Comparison of ENCODE assay signal across 16 cellular contexts in genomic region chr12:91998316-91998715, GRCh38.
A peak's percentile ranks its signal among the peaks of the same experiment; 100 is the strongest.
DNase-seq lines count a peak whose midpoint lies in the region; ATAC-seq, FAIRE-seq and TF ChIP-seq lines count a peak whose summit lies in the region.
"Had no signal": no experiment of that assay in that cellular context is flagged by ENCODE, and none has a peak within 500 bp of the region (broad histone marks: within the 10 kb centered on the region; RNA-seq: fewer than 3 reads in every experiment).

No MANE protein-coding gene starts in this region.

- H3K4me1 Mint-ChIP-seq in activated CD8-positive, alpha-beta T cell treated with anti-CD3 and anti-CD28 coated beads for 36 hours (ENCODE audit: low read depth): peaks cover 41% of the 10 kb centered on the region
- peaks cover 19% of the 10 kb centered on the region for H3K4me1 Mint-ChIP-seq in activated CD8-positive, alpha-beta T cell treated with anti-CD3 and anti-CD28 coated beads, Interleukin-2, amount 10 ng/mL, durations not matched to agents 7 days and 5 days (ENCODE audit: low read depth)
- peaks cover 14% of the 10 kb centered on the region for H3K4me1 Mint-ChIP-seq in activated T-helper 17 cell treated with anti-CD3 and anti-CD28 coated beads, Interleukin-2, amount 50 U/mL, for 72 hours

- intact Hi-C loops in activated CD8-positive, alpha-beta T cell treated with anti-CD3 and anti-CD28 coated beads for 36 hours (cut with micrococcal nuclease): no loop called here

- no peak overlapping the region for H3K4me3 Mint-ChIP-seq in activated CD8-positive, alpha-beta T cell treated with anti-CD3 and anti-CD28 coated beads for 36 hours
- H3K4me3 Mint-ChIP-seq in activated CD8-positive, alpha-beta T cell treated with anti-CD3 and anti-CD28 coated beads, Interleukin-2, amount 10 ng/mL, durations not matched to agents 7 days and 5 days: no peak overlapping the region
- H3K4me3 Mint-ChIP-seq in activated T-helper 17 cell treated with anti-CD3 and anti-CD28 coated beads, Interleukin-2, amount 50 U/mL, for 72 hours: peak overlapping the region; percentile 6

- FAIRE-seq in D721Med (lab: Jason Lieb, UNC) (peak; percentile 16), islet of Langerhans (lab: Jason Lieb, UNC) (peak; percentile 65)
- FAIRE-seq: GM12891, H54 had no signal

- peaks cover 26% of the 10 kb centered on the region for H3K9me3 Mint-ChIP-seq in activated CD8-positive, alpha-beta T cell treated with anti-CD3 and anti-CD28 coated beads for 36 hours
- H3K9me3 Mint-ChIP-seq in activated CD8-positive, alpha-beta T cell treated with anti-CD3 and anti-CD28 coated beads, Interleukin-2, amount 10 ng/mL, durations not matched to agents 7 days and 5 days (ENCODE audit: insufficient read depth): peaks cover 28% of the 10 kb centered on the region
- peaks cover 9% of the 10 kb centered on the region for H3K9me3 Mint-ChIP-seq in activated T-helper 17 cell treated with anti-CD3 and anti-CD28 coated beads, Interleukin-2, amount 50 U/mL, for 72 hours

- no peak for DNase-seq in activated CD8-positive, alpha-beta T cell treated with anti-CD3 and anti-CD28 coated beads for 36 hours
- DNase-seq in activated CD8-positive, alpha-beta T cell treated with anti-CD3 and anti-CD28 coated beads, Interleukin-2, amount 10 ng/mL, durations not matched to agents 7 days and 5 days: no peak
- no peak for DNase-seq in D721Med (ENCODE audit: insufficient read length, low spot score)
- DNase-seq in stimulated activated CD4-positive, alpha-beta T cell treated with anti-CD3 and anti-CD28 coated beads, Interleukin-4, amount 100 ng/mL, for 4 hours: no peak
- DNase-seq: 8988T; AML-193; Caco-2; CD8-positive, alpha-beta memory T cell; DMS53; GM23248 had no signal

- CTCF ChIA-PET in activated CD8-positive, alpha-beta T cell treated with anti-CD3 and anti-CD28 coated beads for 36 hours (lab: Charles Lee): no interaction called here
- CTCF ChIA-PET in activated CD8-positive, alpha-beta T cell treated with anti-CD3 and anti-CD28 coated beads, Interleukin-2, amount 10 ng/mL, durations not matched to agents 7 days and 5 days (lab: Charles Lee): no interaction called here

- no peaks in the 10 kb centered on the region for H3K27me3 Mint-ChIP-seq in activated CD8-positive, alpha-beta T cell treated with anti-CD3 and anti-CD28 coated beads for 36 hours
- no peaks in the 10 kb centered on the region for H3K27me3 Mint-ChIP-seq in activated CD8-positive, alpha-beta T cell treated with anti-CD3 and anti-CD28 coated beads, Interleukin-2, amount 10 ng/mL, durations not matched to agents 7 days and 5 days (ENCODE audit: low read depth)
- H3K27me3 Mint-ChIP-seq in activated T-helper 17 cell treated with anti-CD3 and anti-CD28 coated beads, Interleukin-2, amount 50 U/mL, for 72 hours: no peaks in the 10 kb centered on the region
- H3K27me3 Mint-ChIP-seq: CD8-positive, alpha-beta memory T cell had no signal

- TF ChIP-seq CTCF in activated CD8-positive, alpha-beta T cell treated with anti-CD3 and anti-CD28 coated beads for 36 hours (IDR thresholded peaks at IDR 0.05): no peak
- TF ChIP-seq CTCF in D721Med (IDR thresholded peaks at IDR 0.05; ENCODE audit: insufficient read depth, missing control alignments): no peak

- H3K36me3 Mint-ChIP-seq in activated CD8-positive, alpha-beta T cell treated with anti-CD3 and anti-CD28 coated beads for 36 hours (ENCODE audit: low read depth): peaks cover 25% of the 10 kb centered on the region
- peaks cover 19% of the 10 kb centered on the region for H3K36me3 Mint-ChIP-seq in activated CD8-positive, alpha-beta T cell treated with anti-CD3 and anti-CD28 coated beads, Interleukin-2, amount 10 ng/mL, durations not matched to agents 7 days and 5 days (ENCODE audit: low read depth)
- H3K36me3 Mint-ChIP-seq in activated T-helper 17 cell treated with anti-CD3 and anti-CD28 coated beads, Interleukin-2, amount 50 U/mL, for 72 hours (ENCODE audit: low read depth): no peaks in the 10 kb centered on the region

- peak overlapping the region; percentile 53 for H3K27ac Mint-ChIP-seq in activated CD8-positive, alpha-beta T cell treated with anti-CD3 and anti-CD28 coated beads for 36 hours
- no peak overlapping the region for H3K27ac Mint-ChIP-seq in activated CD8-positive, alpha-beta T cell treated with anti-CD3 and anti-CD28 coated beads, Interleukin-2, amount 10 ng/mL, durations not matched to agents 7 days and 5 days
- no peak overlapping the region for H3K27ac Mint-ChIP-seq in activated T-helper 17 cell treated with anti-CD3 and anti-CD28 coated beads, Interleukin-2, amount 50 U/mL, for 72 hours

- no peak for ATAC-seq in activated CD8-positive, alpha-beta T cell treated with anti-CD3 and anti-CD28 coated beads for 36 hours
- ATAC-seq in activated CD8-positive, alpha-beta T cell treated with anti-CD3 and anti-CD28 coated beads, Interleukin-2, amount 10 ng/mL, durations not matched to agents 7 days and 5 days: no peak
- ATAC-seq in activated T-helper 17 cell treated with anti-CD3 and anti-CD28 coated beads, Interleukin-2, amount 50 U/mL, for 72 hours (replicated peaks): peak; percentile 40
- no peak for ATAC-seq in GM18861 (IDR thresholded peaks at IDR 0.05; ENCODE audit: unreplicated experiment)
- ATAC-seq: HCT116 had no signal

- POLR2A ChIA-PET in activated CD8-positive, alpha-beta T cell treated with anti-CD3 and anti-CD28 coated beads for 36 hours (lab: Charles Lee): no interaction called here
- POLR2A ChIA-PET in activated CD8-positive, alpha-beta T cell treated with anti-CD3 and anti-CD28 coated beads, Interleukin-2, amount 10 ng/mL, durations not matched to agents 7 days and 5 days (lab: Charles Lee): interaction anchor here (1.3 kb wide), 1 partner anchor 147 kb away, joined by 3 read pairs; the partner anchor contains the start of gene BTG1
